ENCODE assay signal across 2 cellular contexts in genomic region chr22:44739024-44739423, GRCh38.
TF ChIP-seq lines count a peak whose summit lies in the region.

No MANE protein-coding gene starts in this region.

TF ChIP-seq in HCT116, 20 proteins besides CTCF, POLR2A, EP300 and RAD21:
- TF ChIP-seq FOSL1 (IDR thresholded peaks at IDR 0.05; ENCODE audit: low read depth) = no peak
- TF ChIP-seq ZNF274 (IDR thresholded peaks at IDR 0.05; ENCODE audit: low read depth, low read length) = no peak
- TF ChIP-seq SIN3A (IDR thresholded peaks at IDR 0.05; ENCODE audit: low read depth) = no peak
- no peak for TF ChIP-seq YY1 (IDR thresholded peaks at IDR 0.05; ENCODE audit: extremely low read depth, insufficient replicate concordance, low read depth, low read length)
- TF ChIP-seq, protein P1, sequence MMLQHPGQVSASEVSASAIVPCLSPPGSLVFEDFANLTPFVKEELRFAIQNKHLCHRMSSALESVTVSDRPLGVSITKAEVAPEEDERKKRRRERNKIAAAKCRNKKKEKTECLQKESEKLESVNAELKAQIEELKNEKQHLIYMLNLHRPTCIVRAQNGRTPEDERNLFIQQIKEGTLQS (IDR thresholded peaks at IDR 0.05) = no peak
- TF ChIP-seq ZBTB33 (IDR thresholded peaks at IDR 0.05; ENCODE audit: extremely low read depth, insufficient replicate concordance, low read length) = no peak
- no peak for TF ChIP-seq CEBPB (IDR thresholded peaks at IDR 0.05; ENCODE audit: low read depth)
- TF ChIP-seq ELF1 (IDR thresholded peaks at IDR 0.05; ENCODE audit: borderline replicate concordance, low read depth) = no peak
- TF ChIP-seq POLR2AphosphoS5 (IDR thresholded peaks at IDR 0.05; ENCODE audit: low read depth, low read length) = no peak

TF ChIP-seq in H1, 55 proteins besides CTCF, POLR2A, EP300 and RAD21:
- TF ChIP-seq USF2 (IDR thresholded peaks at IDR 0.05; ENCODE audit: low read length) = no peak
- no peak for TF ChIP-seq PHF8 (conservative IDR thresholded peaks at IDR 0.05; ENCODE audit: low read depth, low read length)
- no peak for TF ChIP-seq MAFK (IDR thresholded peaks at IDR 0.05; ENCODE audit: low read depth, low read length)
- TF ChIP-seq GTF2F1 (IDR thresholded peaks at IDR 0.05; ENCODE audit: borderline replicate concordance, low read depth, low read length) = no peak
- TF ChIP-seq ZNF274 (IDR thresholded peaks at IDR 0.05; ENCODE audit: borderline replicate concordance, extremely low read depth, low read length) = no peak
- TF ChIP-seq BRCA1 (IDR thresholded peaks at IDR 0.05; ENCODE audit: low read depth, low read length) = no peak
- TF ChIP-seq CBX8 (IDR thresholded peaks at IDR 0.05; ENCODE audit: borderline replicate concordance, low read depth, low read length) = no peak
- TF ChIP-seq SP4 (IDR thresholded peaks at IDR 0.05; ENCODE audit: low read length) = no peak
- no peak for TF ChIP-seq TAF7 (optimal IDR thresholded peaks at IDR 0.05; ENCODE audit: borderline replicate concordance, low read depth, low read length)
- no peak for TF ChIP-seq MAX (IDR thresholded peaks at IDR 0.05)
- TF ChIP-seq JUND (IDR thresholded peaks at IDR 0.05; ENCODE audit: low read length) = no peak
TF ChIP-seq in H1: peak in this region for 0.
